Comparison of ENCODE assay signal across 8 cellular contexts in genomic region chr1:76867342-76868130, GRCh38. TPM values are rescaled to one million over a fixed set of nuclear protein-coding genes. Genes with fewer than 3 reads are reported as not detected.
DNase-seq lines count a peak whose midpoint lies in the region; ATAC-seq and TF ChIP-seq lines count a peak whose summit lies in the region.

Gene ST6GALNAC5 (plus strand): TSS chr1:76867480.

- ATAC-seq in GM18502 (IDR thresholded peaks at IDR 0.05; ENCODE audit: poor library complexity, unreplicated experiment) (peak; percentile 1), HG03342 (IDR thresholded peaks at IDR 0.05; ENCODE audit: unreplicated experiment) (no peak)

- no peak for TF ChIP-seq POLR2A in stomach (IDR thresholded peaks at IDR 0.05)
- TF ChIP-seq POLR2A in erythroblast (IDR thresholded peaks at IDR 0.05; ENCODE audit: low read length): no peak

- 1 to 3% (median 2%) methylated on average over 25 to 50 of the region's 50 CpGs for WGBS in stomach, 5 donors

- H3K27ac ChIP-seq in stomach: peak within 1 kb of the TSS; percentile 36 to 84 (median 73)

- POLR2A ChIA-PET in MCF 10A (lab: Yijun Ruan, JAX): no interaction called here

- H3K36me3 ChIP-seq in kidney epithelial cell (ENCODE audit: control insufficient read depth, insufficient read depth, low read length): no peaks in the 10 kb centered on the region
- H3K36me3 ChIP-seq in stomach: no peaks in the 10 kb centered on the region

- H3K4me3 Mint-ChIP-seq in MCF 10A (ENCODE audit: unreplicated experiment): peak within 1 kb of the TSS; percentile 64

- CTCF ChIA-PET in MCF 10A (lab: Yijun Ruan, JAX): interaction anchor here (0.6 to 0.7 kb wide), 2 partner anchors 157 to 262 kb away, joined by 3 read pairs; no protein-coding TSS in a partner anchor

- intact Hi-C loops in MCF 10A (cut with micrococcal nuclease): loop anchor here (1.0 kb wide), 2 partner anchors 259 to 536 kb away; no protein-coding TSS in a partner anchor
- intact Hi-C loops in stomach (cut with DNase I; ENCODE audit: low total_unique reads): no loop called here

- H3K27me3 Mint-ChIP-seq in MCF 10A (ENCODE audit: insufficient read depth, unreplicated experiment): peaks cover 46% of the 10 kb centered on the region

- peak; percentile 54 for DNase-seq in NCI-H446 treated with DMSO at 0.1 percent for 48 hours (lab: John Stamatoyannopoulos, UW)
- no peak for DNase-seq in MCF 10A (ENCODE audit: unreplicated experiment)
- no peak for DNase-seq in kidney epithelial cell (ENCODE audit: low read depth)
- DNase-seq in stomach: no peak
- DNase-seq in UCSD-AML1 (lab: John Stamatoyannopoulos, UW; ENCODE audit: unreplicated experiment): no peak
- no peak for DNase-seq in erythroblast (lab: John Stamatoyannopoulos, UW)

- H3K27ac Mint-ChIP-seq in MCF 10A (ENCODE audit: low read depth, unreplicated experiment): no peak within 1 kb of the TSS

- H3K9me3 Mint-ChIP-seq in MCF 10A (ENCODE audit: unreplicated experiment): no peaks in the 10 kb centered on the region

- no peak for TF ChIP-seq CTCF in MCF 10A (IDR thresholded peaks at IDR 0.05; ENCODE audit: unreplicated experiment)
- no peak for TF ChIP-seq CTCF in kidney epithelial cell (IDR thresholded peaks at IDR 0.05; ENCODE audit: insufficient read depth, low read length, poor library complexity, severe bottlenecking)
- TF ChIP-seq CTCF in stomach (IDR thresholded peaks at IDR 0.05): no peak

- H3K9me3 ChIP-seq in stomach: no peaks in the 10 kb centered on the region

- H3K27me3 ChIP-seq in kidney epithelial cell (ENCODE audit: control insufficient read depth, insufficient read depth, low read length) (peaks cover 17% of the 10 kb centered on the region), stomach (peaks cover 0 to 51% (median 22%) of the 10 kb centered on the region in 3 donors)

- TF ChIP-seq EP300 in stomach (IDR thresholded peaks at IDR 0.05): no peak

- BruUV-seq in MCF 10A (replicated peaks; lab: Mats Ljungman, UMichigan): no TSS peak

- H3K36me3 Mint-ChIP-seq in MCF 10A (ENCODE audit: insufficient read depth, unreplicated experiment): no peaks in the 10 kb centered on the region

- H3K4me1 Mint-ChIP-seq in MCF 10A (ENCODE audit: insufficient read depth, unreplicated experiment): no peaks in the 10 kb centered on the region

- H3K4me3 ChIP-seq in kidney epithelial cell (ENCODE audit: low read depth, low read length) (peak within 1 kb of the TSS; percentile 44), stomach (peak within 1 kb of the TSS; percentile 51 to 56 (median 52))

- peaks cover 10 to 34% (median 20%) of the 10 kb centered on the region in 4 donors for H3K4me1 ChIP-seq in stomach

RNA-seq across cellular contexts. Expression of gene ST6GALNAC5, which starts in this region (rescaled TPM):
- total RNA-seq in MCF 10A (2022) (2.1 and 3.3 TPM in 2 replicates), kidney epithelial cell (9.4 and 10.8 TPM in 2 replicates), stomach (10 to 100 TPM in 2 of 5 donors, 1 to 10 TPM in 2, not detected in 1; 2.5 to 22.0 (median 12.2) TPM)
- polyA plus RNA-seq in stomach: 1 to 10 TPM; 1.3 to 2.9 (median 1.8) TPM
